ENCODE assay signal across 1 cellular context in the genomic region with DNA sequence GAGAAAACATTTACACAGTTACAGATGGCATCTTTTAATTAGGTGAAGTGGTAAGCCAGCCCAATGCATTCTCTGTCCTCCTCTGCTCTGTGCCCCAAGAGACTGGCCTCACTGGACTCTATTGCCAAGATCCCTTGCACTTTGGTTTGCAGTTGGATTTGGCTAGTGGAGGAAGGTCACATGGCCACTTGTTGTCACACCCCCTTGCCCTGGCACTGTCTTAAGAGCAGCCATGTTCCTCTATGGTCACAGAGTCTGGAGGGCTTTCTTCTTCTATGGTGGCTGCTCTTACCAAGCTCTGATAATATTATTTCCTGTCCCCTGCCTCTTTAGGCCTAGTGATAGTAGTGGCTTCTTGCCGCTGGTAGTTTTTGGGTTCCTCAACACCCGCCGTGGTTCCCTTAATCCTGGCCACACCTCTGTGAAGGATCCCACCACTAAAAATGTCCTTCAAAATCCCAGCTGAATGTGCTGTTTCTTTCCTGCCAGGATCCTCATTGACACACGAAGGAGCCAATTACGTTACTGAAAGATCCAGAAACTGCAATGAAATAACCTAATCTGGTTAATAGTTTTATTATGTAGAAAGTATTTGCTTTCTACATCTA.
TF ChIP-seq lines count a peak whose summit lies in the region.

No MANE protein-coding gene starts in this region.

TF ChIP-seq in K562, 482 proteins besides CTCF, POLR2A, EP300 and RAD21 (continued from another document):
- TF ChIP-seq, protein P1, sequence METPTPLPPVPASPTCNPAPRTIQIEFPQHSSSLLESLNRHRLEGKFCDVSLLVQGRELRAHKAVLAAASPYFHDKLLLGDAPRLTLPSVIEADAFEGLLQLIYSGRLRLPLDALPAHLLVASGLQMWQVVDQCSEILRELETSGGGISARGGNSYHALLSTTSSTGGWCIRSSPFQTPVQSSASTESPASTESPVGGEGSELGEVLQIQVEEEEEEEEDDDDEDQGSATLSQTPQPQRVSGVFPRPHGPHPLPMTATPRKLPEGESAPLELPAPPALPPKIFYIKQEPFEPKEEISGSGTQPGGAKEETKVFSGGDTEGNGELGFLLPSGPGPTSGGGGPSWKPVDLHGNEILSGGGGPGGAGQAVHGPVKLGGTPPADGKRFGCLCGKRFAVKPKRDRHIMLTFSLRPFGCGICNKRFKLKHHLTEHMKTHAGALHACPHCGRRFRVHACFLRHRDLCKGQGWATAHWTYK (CRISPR knock-in tag; IDR thresholded peaks at IDR 0.05): peak; percentile 78; the same call in 1 of the 2 replicates
- peak; percentile 58; the same call in 1 of the 2 replicates for TF ChIP-seq PTTG1 (tag; IDR thresholded peaks at IDR 0.05; ENCODE audit: low read depth)
- peak; percentile 67; the same call in 1 of the 2 replicates for TF ChIP-seq ERF (CRISPR knock-in tag; IDR thresholded peaks at IDR 0.05)
- TF ChIP-seq, protein P2, sequence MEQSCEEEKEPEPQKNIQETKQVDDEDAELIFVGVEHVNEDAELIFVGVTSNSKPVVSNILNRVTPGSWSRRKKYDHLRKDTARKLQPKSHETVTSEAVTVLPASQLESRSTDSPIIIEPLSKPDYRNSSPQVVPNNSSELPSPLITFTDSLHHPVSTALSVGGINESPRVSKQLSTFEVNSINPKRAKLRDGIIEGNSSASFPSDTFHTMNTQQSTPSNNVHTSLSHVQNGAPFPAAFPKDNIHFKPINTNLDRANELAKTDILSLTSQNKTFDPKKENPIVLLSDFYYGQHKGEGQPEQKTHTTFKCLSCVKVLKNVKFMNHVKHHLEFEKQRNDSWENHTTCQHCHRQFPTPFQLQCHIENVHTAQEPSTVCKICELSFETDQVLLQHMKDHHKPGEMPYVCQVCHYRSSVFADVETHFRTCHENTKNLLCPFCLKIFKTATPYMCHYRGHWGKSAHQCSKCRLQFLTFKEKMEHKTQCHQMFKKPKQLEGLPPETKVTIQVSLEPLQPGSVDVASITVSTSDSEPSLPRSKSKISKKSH (CRISPR knock-in tag; IDR thresholded peaks at IDR 0.05): no peak
- no peak for TF ChIP-seq CEBPG (CRISPR knock-in tag; IDR thresholded peaks at IDR 0.05)
- TF ChIP-seq CEBPG (tag; conservative IDR thresholded peaks at IDR 0.05 in 1 of 2, IDR thresholded peaks at IDR 0.05 in 1 of 2): no peak
- no peak for TF ChIP-seq DEAF1 (CRISPR knock-in tag; IDR thresholded peaks at IDR 0.05)
- TF ChIP-seq DMBX1 (CRISPR knock-in tag; IDR thresholded peaks at IDR 0.05; ENCODE audit: borderline replicate concordance): peak; percentile 95
- TF ChIP-seq XRCC3 (IDR thresholded peaks at IDR 0.05): no peak
- TF ChIP-seq ZNF561 (CRISPR knock-in tag; conservative IDR thresholded peaks at IDR 0.05): no peak
- no peak for TF ChIP-seq NR2C1 (IDR thresholded peaks at IDR 0.05)
- TF ChIP-seq NR2C1 (tag; IDR thresholded peaks at IDR 0.05): peak; percentile 66; the same call in 1 of the 2 replicates
- TF ChIP-seq TAF7 (tag; IDR thresholded peaks at IDR 0.05): no peak
- TF ChIP-seq ZBTB17 (CRISPR knock-in tag; IDR thresholded peaks at IDR 0.05): peak; percentile 77
- TF ChIP-seq ZNF696 (CRISPR knock-in tag; conservative IDR thresholded peaks at IDR 0.05): no peak
- peak; percentile 58 for TF ChIP-seq ZNF239 (CRISPR knock-in tag; IDR thresholded peaks at IDR 0.05)
- TF ChIP-seq KLF6 (CRISPR knock-in tag; IDR thresholded peaks at IDR 0.05; ENCODE audit: borderline replicate concordance): peak; percentile 58
- TF ChIP-seq, protein P3, sequence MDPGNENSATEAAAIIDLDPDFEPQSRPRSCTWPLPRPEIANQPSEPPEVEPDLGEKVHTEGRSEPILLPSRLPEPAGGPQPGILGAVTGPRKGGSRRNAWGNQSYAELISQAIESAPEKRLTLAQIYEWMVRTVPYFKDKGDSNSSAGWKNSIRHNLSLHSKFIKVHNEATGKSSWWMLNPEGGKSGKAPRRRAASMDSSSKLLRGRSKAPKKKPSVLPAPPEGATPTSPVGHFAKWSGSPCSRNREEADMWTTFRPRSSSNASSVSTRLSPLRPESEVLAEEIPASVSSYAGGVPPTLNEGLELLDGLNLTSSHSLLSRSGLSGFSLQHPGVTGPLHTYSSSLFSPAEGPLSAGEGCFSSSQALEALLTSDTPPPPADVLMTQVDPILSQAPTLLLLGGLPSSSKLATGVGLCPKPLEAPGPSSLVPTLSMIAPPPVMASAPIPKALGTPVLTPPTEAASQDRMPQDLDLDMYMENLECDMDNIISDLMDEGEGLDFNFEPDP (CRISPR knock-in tag; IDR thresholded peaks at IDR 0.05): 0 out of 2 replicates have a peak, but pooled peaks have one; percentile 73
- peak; percentile 55; the same call in 1 of the 2 replicates for TF ChIP-seq E2F3 (CRISPR knock-in tag; IDR thresholded peaks at IDR 0.05)
- 0 out of 2 replicates have a peak, but pooled peaks have one; percentile 7 for TF ChIP-seq MECOM (CRISPR knock-in tag; IDR thresholded peaks at IDR 0.05)
- TF ChIP-seq BRD9 (IDR thresholded peaks at IDR 0.05; ENCODE audit: low read depth, partially characterized antibody): no peak
TF ChIP-seq in K562: peak in this region for 42.
